Comparison of ENCODE assay signal across 1 cellular context in the genomic region with DNA sequence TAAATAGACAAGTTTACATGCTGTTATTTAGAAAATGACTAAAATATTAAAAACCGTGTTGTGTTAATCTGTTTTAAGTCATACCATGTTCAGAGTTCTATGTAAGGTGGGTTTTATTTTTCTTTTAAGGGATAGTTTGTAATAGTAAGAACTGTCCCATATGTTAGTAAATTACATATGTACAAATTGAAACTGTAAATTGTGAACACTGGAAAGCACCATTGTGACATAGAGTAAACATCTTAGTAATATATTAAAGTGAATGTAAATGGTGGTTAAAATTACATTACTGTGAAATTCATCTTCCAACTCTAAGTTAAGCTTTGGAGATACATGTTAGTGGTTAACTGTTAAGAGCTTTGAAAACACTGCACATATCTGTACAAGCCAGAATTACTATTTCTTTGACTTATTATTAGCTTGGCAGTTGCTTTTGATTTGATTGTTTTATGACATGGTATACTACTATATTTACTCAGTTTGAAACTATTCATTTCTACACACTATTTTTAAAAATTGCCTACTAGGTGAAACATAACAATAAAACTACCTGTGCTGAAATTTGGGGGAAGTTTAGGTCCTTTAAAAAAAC.
TF ChIP-seq lines count a peak whose summit lies in the region.

No MANE protein-coding gene starts in this region.

TF ChIP-seq in HCT116, 20 proteins besides CTCF, POLR2A, EP300 and RAD21 (continued from another document):
- TF ChIP-seq FOSL1 (IDR thresholded peaks at IDR 0.05; ENCODE audit: low read depth), result no peak
- TF ChIP-seq, protein P1, sequence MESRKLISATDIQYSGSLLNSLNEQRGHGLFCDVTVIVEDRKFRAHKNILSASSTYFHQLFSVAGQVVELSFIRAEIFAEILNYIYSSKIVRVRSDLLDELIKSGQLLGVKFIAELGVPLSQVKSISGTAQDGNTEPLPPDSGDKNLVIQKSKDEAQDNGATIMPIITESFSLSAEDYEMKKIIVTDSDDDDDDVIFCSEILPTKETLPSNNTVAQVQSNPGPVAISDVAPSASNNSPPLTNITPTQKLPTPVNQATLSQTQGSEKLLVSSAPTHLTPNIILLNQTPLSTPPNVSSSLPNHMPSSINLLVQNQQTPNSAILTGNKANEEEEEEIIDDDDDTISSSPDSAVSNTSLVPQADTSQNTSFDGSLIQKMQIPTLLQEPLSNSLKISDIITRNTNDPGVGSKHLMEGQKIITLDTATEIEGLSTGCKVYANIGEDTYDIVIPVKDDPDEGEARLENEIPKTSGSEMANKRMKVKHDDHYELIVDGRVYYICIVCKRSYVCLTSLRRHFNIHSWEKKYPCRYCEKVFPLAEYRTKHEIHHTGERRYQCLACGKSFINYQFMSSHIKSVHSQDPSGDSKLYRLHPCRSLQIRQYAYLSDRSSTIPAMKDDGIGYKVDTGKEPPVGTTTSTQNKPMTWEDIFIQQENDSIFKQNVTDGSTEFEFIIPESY (IDR thresholded peaks at IDR 0.05; ENCODE audit: extremely low read depth, insufficient replicate concordance, low read length), result no peak
- TF ChIP-seq, protein P2, sequence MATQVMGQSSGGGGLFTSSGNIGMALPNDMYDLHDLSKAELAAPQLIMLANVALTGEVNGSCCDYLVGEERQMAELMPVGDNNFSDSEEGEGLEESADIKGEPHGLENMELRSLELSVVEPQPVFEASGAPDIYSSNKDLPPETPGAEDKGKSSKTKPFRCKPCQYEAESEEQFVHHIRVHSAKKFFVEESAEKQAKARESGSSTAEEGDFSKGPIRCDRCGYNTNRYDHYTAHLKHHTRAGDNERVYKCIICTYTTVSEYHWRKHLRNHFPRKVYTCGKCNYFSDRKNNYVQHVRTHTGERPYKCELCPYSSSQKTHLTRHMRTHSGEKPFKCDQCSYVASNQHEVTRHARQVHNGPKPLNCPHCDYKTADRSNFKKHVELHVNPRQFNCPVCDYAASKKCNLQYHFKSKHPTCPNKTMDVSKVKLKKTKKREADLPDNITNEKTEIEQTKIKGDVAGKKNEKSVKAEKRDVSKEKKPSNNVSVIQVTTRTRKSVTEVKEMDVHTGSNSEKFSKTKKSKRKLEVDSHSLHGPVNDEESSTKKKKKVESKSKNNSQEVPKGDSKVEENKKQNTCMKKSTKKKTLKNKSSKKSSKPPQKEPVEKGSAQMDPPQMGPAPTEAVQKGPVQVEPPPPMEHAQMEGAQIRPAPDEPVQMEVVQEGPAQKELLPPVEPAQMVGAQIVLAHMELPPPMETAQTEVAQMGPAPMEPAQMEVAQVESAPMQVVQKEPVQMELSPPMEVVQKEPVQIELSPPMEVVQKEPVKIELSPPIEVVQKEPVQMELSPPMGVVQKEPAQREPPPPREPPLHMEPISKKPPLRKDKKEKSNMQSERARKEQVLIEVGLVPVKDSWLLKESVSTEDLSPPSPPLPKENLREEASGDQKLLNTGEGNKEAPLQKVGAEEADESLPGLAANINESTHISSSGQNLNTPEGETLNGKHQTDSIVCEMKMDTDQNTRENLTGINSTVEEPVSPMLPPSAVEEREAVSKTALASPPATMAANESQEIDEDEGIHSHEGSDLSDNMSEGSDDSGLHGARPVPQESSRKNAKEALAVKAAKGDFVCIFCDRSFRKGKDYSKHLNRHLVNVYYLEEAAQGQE (IDR thresholded peaks at IDR 0.05; ENCODE audit: low read depth), result no peak
- TF ChIP-seq, protein P3, sequence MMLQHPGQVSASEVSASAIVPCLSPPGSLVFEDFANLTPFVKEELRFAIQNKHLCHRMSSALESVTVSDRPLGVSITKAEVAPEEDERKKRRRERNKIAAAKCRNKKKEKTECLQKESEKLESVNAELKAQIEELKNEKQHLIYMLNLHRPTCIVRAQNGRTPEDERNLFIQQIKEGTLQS (IDR thresholded peaks at IDR 0.05), result no peak
- TF ChIP-seq EGR1 (IDR thresholded peaks at IDR 0.05; ENCODE audit: low read depth), result no peak
- TF ChIP-seq, protein P4, sequence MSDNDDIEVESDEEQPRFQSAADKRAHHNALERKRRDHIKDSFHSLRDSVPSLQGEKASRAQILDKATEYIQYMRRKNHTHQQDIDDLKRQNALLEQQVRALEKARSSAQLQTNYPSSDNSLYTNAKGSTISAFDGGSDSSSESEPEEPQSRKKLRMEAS (IDR thresholded peaks at IDR 0.05), result no peak
